ENCODE assay signal across 11 cellular contexts in genomic region chr7:105309235-105310156, GRCh38.
A peak's percentile ranks its signal among the peaks of the same experiment; 100 is the strongest.
DNase-seq lines count a peak whose midpoint lies in the region; ATAC-seq, FAIRE-seq and TF ChIP-seq lines count a peak whose summit lies in the region.
"Had no signal": no experiment of that assay in that cellular context is flagged by ENCODE, and none has a peak within 500 bp of the region (broad histone marks: within the 10 kb centered on the region; RNA-seq: fewer than 3 reads in every experiment).

No MANE protein-coding gene starts in this region.

- peak overlapping the region; percentile 5 for H3K9ac ChIP-seq in Loucy (ENCODE audit: low read depth, low read length, poor library complexity, severe bottlenecking)
- no peak overlapping the region for H3K9ac ChIP-seq in endocrine pancreas (ENCODE audit: control insufficient read depth, insufficient read depth, low read length)

- H3K36me3 ChIP-seq in Loucy (ENCODE audit: insufficient read depth, low read length) (no peaks in the 10 kb centered on the region), endocrine pancreas (ENCODE audit: control insufficient read depth, insufficient read depth, low read length) (no peaks in the 10 kb centered on the region), gastroesophageal sphincter (no peaks in the 10 kb centered on the region)

- DNase-seq in CD4-positive, alpha-beta T cell = no peak
- DNase-seq in GM19239 (ENCODE audit: insufficient read length, low spot score) (peak; percentile 9), RCC 7860 (ENCODE audit: low spot score) (no peak), DMS114 treated with DMSO at 0.1 percent for 48 hours (lab: John Stamatoyannopoulos, UW; ENCODE audit: unreplicated experiment) (no peak), COLO668 (lab: John Stamatoyannopoulos, UW; ENCODE audit: unreplicated experiment) (no peak)
- DNase-seq: activated CD8-positive, alpha-beta memory T cell treated with anti-CD3 and anti-CD28 coated beads for 24 hours; DMS53 had no signal

- peak overlapping the region; percentile 43 for H3K27ac Mint-ChIP-seq in CD4-positive, alpha-beta T cell

- FAIRE-seq in GM19239 (lab: Jason Lieb, UNC) (peak; percentile 71), RCC 7860 (lab: Jason Lieb, UNC) (no peak)
- FAIRE-seq: islet of Langerhans had no signal

- no peak overlapping the region for H3K27ac ChIP-seq in CD4-positive, alpha-beta T cell (ENCODE audit: low read depth, low read length)
- no peak overlapping the region for H3K27ac ChIP-seq in gastroesophageal sphincter

- H2AFZ ChIP-seq in Loucy (ENCODE audit: low read length) = no peak overlapping the region

- peaks cover 3% of the 10 kb centered on the region for H3K36me3 Mint-ChIP-seq in CD4-positive, alpha-beta T cell (ENCODE audit: low read depth)

- TF ChIP-seq EP300 in gastroesophageal sphincter (IDR thresholded peaks at IDR 0.05) = no peak

- H3K4me3 ChIP-seq in Loucy (ENCODE audit: low read length, poor library complexity, severe bottlenecking) = no peak overlapping the region
- H3K4me3 ChIP-seq in endocrine pancreas (ENCODE audit: control insufficient read depth, insufficient read depth, low read length) = peak overlapping the region; percentile 53
- H3K4me3 ChIP-seq in gastroesophageal sphincter = no peak overlapping the region

- no peak for TF ChIP-seq CTCF in CD4-positive, alpha-beta T cell (IDR thresholded peaks at IDR 0.05)
- TF ChIP-seq CTCF in Loucy (conservative IDR thresholded peaks at IDR 0.05; ENCODE audit: low read length) = no peak
- TF ChIP-seq CTCF in gastroesophageal sphincter (IDR thresholded peaks at IDR 0.05) = no peak

- H3K4me1 ChIP-seq in Loucy (ENCODE audit: insufficient read depth, low read length, poor library complexity, severe bottlenecking) = peaks cover 49% of the 10 kb centered on the region
- no peaks in the 10 kb centered on the region for H3K4me1 ChIP-seq in endocrine pancreas (ENCODE audit: control insufficient read depth, insufficient read depth, low read length)
- H3K4me1 ChIP-seq in gastroesophageal sphincter = peaks cover 0 to 42% (median 4%) of the 10 kb centered on the region in 3 donors

- H3K9me3 ChIP-seq in CD4-positive, alpha-beta T cell (ENCODE audit: control insufficient read depth, low read length) = no peaks in the 10 kb centered on the region
- no peaks in the 10 kb centered on the region for H3K9me3 ChIP-seq in Loucy (ENCODE audit: insufficient read depth, low read depth, low read length)
- H3K9me3 ChIP-seq in endocrine pancreas (ENCODE audit: control insufficient read depth, low read length) = no peaks in the 10 kb centered on the region
- H3K9me3 ChIP-seq in gastroesophageal sphincter = no peaks in the 10 kb centered on the region

- WGBS in gastroesophageal sphincter (ENCODE audit: low coverage in 1 of 2), 2 donors = 84% methylated on average over 2 of the region's 2 CpGs; no CpG with 5 or more reads in 1 of the 2 donors

- peaks cover 96% of the 10 kb centered on the region for H3K79me2 ChIP-seq in Loucy (ENCODE audit: insufficient read depth, low read length)

- H3K4me2 ChIP-seq in Loucy (ENCODE audit: low read depth, low read length, poor library complexity, severe bottlenecking) = peak overlapping the region; percentile 28

- H3K27me3 Mint-ChIP-seq in CD4-positive, alpha-beta T cell = no peaks in the 10 kb centered on the region

- H4K20me1 ChIP-seq in Loucy (ENCODE audit: insufficient read depth, low read length, poor library complexity, severe bottlenecking) = no peaks in the 10 kb centered on the region

- H3K9me2 ChIP-seq in Loucy (replicated peaks; ENCODE audit: low read depth, low read length) = no peaks in the 10 kb centered on the region

- no peaks in the 10 kb centered on the region for H3K27me3 ChIP-seq in CD4-positive, alpha-beta T cell (ENCODE audit: control insufficient read depth, insufficient read depth, low read length)
- H3K27me3 ChIP-seq in Loucy (ENCODE audit: insufficient read depth, low read length, poor library complexity, severe bottlenecking) (no peaks in the 10 kb centered on the region), endocrine pancreas (ENCODE audit: control insufficient read depth, insufficient read depth, low read length) (no peaks in the 10 kb centered on the region), gastroesophageal sphincter (no peaks in the 10 kb centered on the region)

- intact Hi-C loops in CD4-positive, alpha-beta T cell (cut with DNase I, micrococcal nuclease) = no loop called here

- H3K9me3 Mint-ChIP-seq in CD4-positive, alpha-beta T cell = no peaks in the 10 kb centered on the region

- peaks cover 64% of the 10 kb centered on the region for H3K4me1 Mint-ChIP-seq in CD4-positive, alpha-beta T cell (ENCODE audit: low read depth)

- peak overlapping the region; percentile 1 for H3K4me3 Mint-ChIP-seq in CD4-positive, alpha-beta T cell

- POLR2A ChIA-PET in CD4-positive, alpha-beta T cell (lab: Charles Lee) = interaction anchor here (0.6 kb wide), 1 partner anchor 722 kb away, joined by 4 read pairs; no protein-coding TSS in a partner anchor

- no peak for TF ChIP-seq POLR2A in gastroesophageal sphincter (IDR thresholded peaks at IDR 0.05)

- no peaks in the 10 kb centered on the region for H3F3A ChIP-seq in Loucy (ENCODE audit: low read depth)

- ATAC-seq in CD4-positive, alpha-beta T cell (ENCODE audit: poor library complexity) = peak; percentile 58
- ATAC-seq in gastroesophageal sphincter = no peak

- CTCF ChIA-PET in CD4-positive, alpha-beta T cell (lab: Charles Lee) = no interaction called here
